Comparison of ENCODE assay signal across 13 cellular contexts in genomic region chr11:640021-640706, GRCh38. TPM values are rescaled to one million over a fixed set of nuclear protein-coding genes. Genes with fewer than 3 reads are reported as not detected.
A peak's percentile ranks its signal among the peaks of the same experiment; 100 is the strongest.
DNase-seq lines count a peak whose midpoint lies in the region; ATAC-seq, FAIRE-seq and TF ChIP-seq lines count a peak whose summit lies in the region.
"Had no signal": no experiment of that assay in that cellular context is flagged by ENCODE, and none has a peak within 500 bp of the region (broad histone marks: within the 10 kb centered on the region; RNA-seq: fewer than 3 reads in every experiment).

No MANE protein-coding gene starts in this region.

- no peak overlapping the region for H3K9ac ChIP-seq in H1 (replicated peaks in 1 of 4; ENCODE audit: extremely low read depth in 1 of 4, low read depth in 3 of 4, low read length in 3 of 4)

- peaks cover 21 to 47% (median 42%) of the 10 kb centered on the region in 4 experiments for H3K27me3 ChIP-seq in H1 (replicated peaks in 1 of 4; ENCODE audit: control insufficient read depth in 3 of 4, extremely low read depth in 1 of 4, insufficient read depth in 3 of 4, low read length in 3 of 4)

- no peak overlapping the region for H4K91ac ChIP-seq in H1 (replicated peaks; ENCODE audit: insufficient read length, low read length)

- H3K4me1 ChIP-seq in H1 (replicated peaks in 1 of 4; ENCODE audit: control insufficient read depth in 3 of 4, insufficient read depth in 4 of 4, low read length in 3 of 4) = peaks cover 0 to 30% (median 20%) of the 10 kb centered on the region in 4 experiments; a peak in 6 of 7 replicates

- H3K27me3 Mint-ChIP-seq in activated naive CD4-positive, alpha-beta T cell treated with anti-CD3 and anti-CD28 coated beads, Interleukin-2, amount 10 ng/mL, durations not matched to agents 7 days and 5 days = peaks cover 71% of the 10 kb centered on the region

- H3K27ac ChIP-seq in H1 (ENCODE audit: low read depth, low read length) = no peak overlapping the region
- H3K27ac ChIP-seq: upper lobe of left lung had no signal

- H3K4me3 Mint-ChIP-seq in activated naive CD4-positive, alpha-beta T cell treated with anti-CD3 and anti-CD28 coated beads, Interleukin-2, amount 10 ng/mL, durations not matched to agents 7 days and 5 days = no peak overlapping the region
- peak overlapping the region; percentile 34 for H3K4me3 Mint-ChIP-seq in stimulated activated effector memory CD8-positive, alpha-beta T cell treated with anti-CD3 and anti-CD28 coated beads, Interleukin-12 subunit alpha, Interleukin-12 subunit beta, amount 100 ng/mL, for 72 hours

- no peak overlapping the region for H2BK20ac ChIP-seq in H1 (ENCODE audit: low read length)

- peak overlapping the region in 2 of 4 experiments; percentile 36 to 60; a peak in 3 of 8 replicates for H3K4me3 ChIP-seq in H1 (ENCODE audit: extremely low read depth in 1 of 4, insufficient read depth in 2 of 4, low read depth in 3 of 4, low read length in 4 of 4)
- H3K4me3 ChIP-seq: upper lobe of left lung had no signal

- no peaks in the 10 kb centered on the region; a peak in 1 of 4 replicates for H3K9me3 ChIP-seq in H1 (ENCODE audit: insufficient read depth in 2 of 2, low read depth in 1 of 2, low read length in 1 of 2)
- H3K9me3 ChIP-seq: upper lobe of left lung had no signal

- no peak overlapping the region for H3K27ac Mint-ChIP-seq in activated naive CD4-positive, alpha-beta T cell treated with anti-CD3 and anti-CD28 coated beads, Interleukin-2, amount 10 ng/mL, durations not matched to agents 7 days and 5 days
- H3K27ac Mint-ChIP-seq in stimulated activated effector memory CD8-positive, alpha-beta T cell treated with anti-CD3 and anti-CD28 coated beads, Interleukin-12 subunit alpha, Interleukin-12 subunit beta, amount 100 ng/mL, for 72 hours = no peak overlapping the region

- peak overlapping the region; percentile 44 to 91 for H3K4me2 ChIP-seq in H1 (ENCODE audit: insufficient read depth in 1 of 2, low read depth in 2 of 2, low read length in 2 of 2)

- FAIRE-seq in H1 (lab: Jason Lieb, UNC) = no peak
- FAIRE-seq: colon, GM12892 had no signal

- H3K18ac ChIP-seq in H1 (ENCODE audit: extremely low read depth, low read length) = peak overlapping the region; percentile 60; the same call in 1 of the 2 replicates

- no peak overlapping the region for H2BK120ac ChIP-seq in H1 (replicated peaks; ENCODE audit: low read depth, low read length)

- H2AK5ac ChIP-seq in H1 (ENCODE audit: low read depth, low read length) = no peak overlapping the region

- peaks cover 0 to 3% (median 0%) of the 10 kb centered on the region in 4 experiments; a peak in 1 of 8 replicates for H3K36me3 ChIP-seq in H1 (ENCODE audit: control insufficient read depth in 2 of 4, insufficient read depth in 4 of 4, low read length in 3 of 4)

- DNase-seq in activated naive CD4-positive, alpha-beta T cell treated with anti-CD3 and anti-CD28 coated beads, Interleukin-2, amount 50 U/mL, for 16 hours = peak; percentile 23
- DNase-seq in activated naive CD4-positive, alpha-beta T cell treated with anti-CD3 and anti-CD28 coated beads, Interleukin-2, amount 10 ng/mL, durations not matched to agents 7 days and 5 days = no peak
- DNase-seq in H1 (ENCODE audit: low read depth in 1 of 2, low spot score in 2 of 2) (peak in 1 of 2 experiments; percentile 63), LoVo (ENCODE audit: low spot score) (no peak)
- DNase-seq in stimulated activated effector memory CD8-positive, alpha-beta T cell treated with anti-CD3 and anti-CD28 coated beads, Interleukin-12 subunit alpha, Interleukin-12 subunit beta, amount 100 ng/mL, for 72 hours (ENCODE audit: low spot score in 2 of 2) = no peak
- DNase-seq: activated CD4-positive, alpha-beta T cell treated with anti-CD3 and anti-CD28 coated beads, Interleukin-2, amount 50 U/mL, for 1 hour; NCI-H2081 treated with DMSO at 0.1 percent for 48 hours had no signal

- H3K79me2 ChIP-seq in H1 (ENCODE audit: control insufficient read depth in 1 of 2, insufficient read depth in 2 of 2, low read length in 2 of 2) = no peaks in the 10 kb centered on the region

- no peak overlapping the region for H3K56ac ChIP-seq in H1 (replicated peaks; ENCODE audit: insufficient read length, low read depth, low read length)

- H2BK15ac ChIP-seq in H1 (ENCODE audit: low read length) = no peak overlapping the region

- H3K4me1 Mint-ChIP-seq in activated naive CD4-positive, alpha-beta T cell treated with anti-CD3 and anti-CD28 coated beads, Interleukin-2, amount 10 ng/mL, durations not matched to agents 7 days and 5 days = peaks cover 14% of the 10 kb centered on the region
- peaks cover 13% of the 10 kb centered on the region for H3K4me1 Mint-ChIP-seq in stimulated activated effector memory CD8-positive, alpha-beta T cell treated with anti-CD3 and anti-CD28 coated beads, Interleukin-12 subunit alpha, Interleukin-12 subunit beta, amount 100 ng/mL, for 72 hours

- H3K9me3 Mint-ChIP-seq in activated naive CD4-positive, alpha-beta T cell treated with anti-CD3 and anti-CD28 coated beads, Interleukin-2, amount 10 ng/mL, durations not matched to agents 7 days and 5 days = no peaks in the 10 kb centered on the region
- H3K9me3 Mint-ChIP-seq in stimulated activated effector memory CD8-positive, alpha-beta T cell treated with anti-CD3 and anti-CD28 coated beads, Interleukin-12 subunit alpha, Interleukin-12 subunit beta, amount 100 ng/mL, for 72 hours = no peaks in the 10 kb centered on the region
- H3K9me3 Mint-ChIP-seq: activated naive CD4-positive, alpha-beta T cell treated with anti-CD3 and anti-CD28 coated beads, Interleukin-2, amount 50 U/mL, for 72 hours had no signal

- peaks cover 6% of the 10 kb centered on the region for H3K36me3 Mint-ChIP-seq in activated naive CD4-positive, alpha-beta T cell treated with anti-CD3 and anti-CD28 coated beads, Interleukin-2, amount 10 ng/mL, durations not matched to agents 7 days and 5 days
- H3K36me3 Mint-ChIP-seq in stimulated activated effector memory CD8-positive, alpha-beta T cell treated with anti-CD3 and anti-CD28 coated beads, Interleukin-12 subunit alpha, Interleukin-12 subunit beta, amount 100 ng/mL, for 72 hours = peaks cover 39% of the 10 kb centered on the region

- no peak overlapping the region for H2BK5ac ChIP-seq in H1 (ENCODE audit: low read depth, low read length)

- no peak overlapping the region for H3K14ac ChIP-seq in H1 (ENCODE audit: insufficient read length)

- TF ChIP-seq RAD21 in H1 (IDR thresholded peaks at IDR 0.05 in 1 of 2, conservative IDR thresholded peaks at IDR 0.05 in 1 of 2; ENCODE audit: low read depth in 2 of 2, low read length in 2 of 2) = no peak

- TF ChIP-seq EP300 in H1 (IDR thresholded peaks at IDR 0.05; ENCODE audit: borderline replicate concordance in 1 of 2, low read depth in 2 of 2, low read length in 2 of 2) = no peak

- CTCF ChIA-PET in activated naive CD4-positive, alpha-beta T cell treated with anti-CD3 and anti-CD28 coated beads, Interleukin-2, amount 10 ng/mL, durations not matched to agents 7 days and 5 days (lab: Charles Lee) = interaction anchor here (1.2 kb wide), 1 partner anchor 105 kb away, joined by 3 read pairs; the partner anchor contains the start of gene HRAS
- CTCF ChIA-PET in H1 (lab: Charles Lee; ENCODE audit: partially characterized antibody) = interaction anchor here (0.7 to 1.8 kb wide), 4 partner anchors 15 to 116 kb away, joined by 3 to 4 read pairs (median 3); no protein-coding TSS in a partner anchor

- ATAC-seq in stimulated activated effector memory CD8-positive, alpha-beta T cell treated with anti-CD3 and anti-CD28 coated beads, Interleukin-12 subunit alpha, Interleukin-12 subunit beta, amount 100 ng/mL, for 72 hours = no peak
- no peak for ATAC-seq in GM21367 (IDR thresholded peaks at IDR 0.05; ENCODE audit: unreplicated experiment)

- H4K5ac ChIP-seq in H1 (ENCODE audit: insufficient read length, low read depth, low read length) = no peak overlapping the region

- H3K4ac ChIP-seq in H1 (replicated peaks; ENCODE audit: insufficient read length, low read depth, low read length) = peak overlapping the region; percentile 53

- H3K23ac ChIP-seq in H1 (ENCODE audit: insufficient read length) = no peak overlapping the region

- H2AFZ ChIP-seq in H1 (ENCODE audit: low read length) = no peak overlapping the region

- H4K20me1 ChIP-seq in H1 (replicated peaks in 1 of 2; ENCODE audit: control insufficient read depth in 1 of 2, insufficient read depth in 2 of 2, low read length in 2 of 2) = peaks cover 0 to 5% of the 10 kb centered on the region in 2 experiments

- peaks cover 21% of the 10 kb centered on the region; the same call in 1 of the 2 replicates for H3K23me2 ChIP-seq in H1 (ENCODE audit: low read depth, low read length)

- H4K8ac ChIP-seq in H1 (ENCODE audit: extremely low read depth, insufficient read depth, low read length) = peak overlapping the region; percentile 57

- WGBS in H1 (ENCODE audit: extremely low coverage in 1 of 2, insufficient coverage in 1 of 2, insufficient read length in 1 of 2, insufficient replicate concordance in 2 of 2, low coverage in 1 of 2, low lambda C conversion rate in 2 of 2, missing lambda C conversion rate in 1 of 2), 2 experiments = 26% methylated on average over 34 of the region's 69 CpGs; no CpG with 5 or more reads in 1 of the 2 experiments

- no peak for TF ChIP-seq CTCF in H1 (IDR thresholded peaks at IDR 0.05; ENCODE audit: control extremely low read depth in 1 of 3, insufficient read depth in 1 of 3, low read depth in 1 of 3, low read length in 3 of 3)

- no peaks in the 10 kb centered on the region for H3K79me1 ChIP-seq in H1 (ENCODE audit: low read depth, low read length)

- TF ChIP-seq POLR2A in H1 (IDR thresholded peaks at IDR 0.05; ENCODE audit: control extremely low read depth in 1 of 2, low read depth in 2 of 2, low read length in 2 of 2) = no peak

- no peak overlapping the region; the same call in 1 of the 2 replicates for H2BK12ac ChIP-seq in H1 (ENCODE audit: low read depth, low read length)

- POLR2A ChIA-PET in H1 (lab: Charles Lee; ENCODE audit: partially characterized antibody) = interaction anchor here (1.1 to 2.7 kb wide), 11 partner anchors 11 to 149 kb away, joined by 3 to 10 read pairs (median 6); partner anchors contain the start of gene TALDO1

RNA-seq across cellular contexts. Expression of gene DRD4, which starts 3.1 kb away (rescaled TPM):
- total RNA-seq in H1 (2021; fragmentation: NEBNext Ultra II Directional; extraction: Animal tissue kit (Norgen Biotek cat#: 25700)) = 3.3 and 3.4 TPM in 2 replicates
- polyA plus RNA-seq in H1 (2011; rRNA removed) = 4.9 and 9.7 TPM in 2 replicates
- 3.9 TPM for polyA plus RNA-seq in H1 (2011; cell fraction: cytosol; rRNA removed)
- 9.1 TPM for polyA plus RNA-seq in H1 (2011; cell fraction: nucleus; rRNA removed)
- polyA plus RNA-seq in H1 (2012, experiment 1 of 2) = 4.0 to 10.3 TPM (median 9.2 TPM) in 4 replicates
- 9.1 TPM for polyA plus RNA-seq in H1 (2012, experiment 2 of 2)
- polyA plus RNA-seq in H1 (2013, experiment 1 of 2) = 2.9 TPM
- 2.8 TPM for polyA plus RNA-seq in H1 (2013, experiment 2 of 2)
- polyA minus RNA-seq in H1 (2011; rRNA and poly(A)+ RNA removed) = 0.20 and 0.85 TPM in 2 replicates
- 4.9 TPM for polyA minus RNA-seq in H1 (2011; cell fraction: cytosol; rRNA and poly(A)+ RNA removed)
- 3.4 TPM for polyA minus RNA-seq in H1 (2011; cell fraction: nucleus; rRNA and poly(A)+ RNA removed)
- total RNA-seq: skeletal muscle tissue had no signal

RNA-seq across cellular contexts. Expression of gene SCT, which starts 13.2 kb away (rescaled TPM):
- 2.0 and 2.2 TPM in 2 replicates for total RNA-seq in H1 (2021; fragmentation: NEBNext Ultra II Directional; extraction: Animal tissue kit (Norgen Biotek cat#: 25700))
- 1.7 and 3.7 TPM in 2 replicates for polyA plus RNA-seq in H1 (2011; rRNA removed)
- 1.3 TPM for polyA plus RNA-seq in H1 (2011; cell fraction: cytosol; rRNA removed)
- 3.1 TPM for polyA plus RNA-seq in H1 (2011; cell fraction: nucleus; rRNA removed)
- 1.0 to 2.0 TPM (median 1.5 TPM) in 3 of 4 replicates, not detected in the other for polyA plus RNA-seq in H1 (2012, experiment 1 of 2)
- not detected for polyA plus RNA-seq in H1 (2012, experiment 2 of 2)
- 1.2 TPM for polyA plus RNA-seq in H1 (2013, experiment 1 of 2)
- polyA plus RNA-seq in H1 (2013, experiment 2 of 2) = 1.4 TPM
- polyA minus RNA-seq in H1 (2011; rRNA and poly(A)+ RNA removed) = not detected in 2 replicates
- polyA minus RNA-seq in H1 (2011; cell fraction: cytosol; rRNA and poly(A)+ RNA removed) = not detected
- polyA minus RNA-seq in H1 (2011; cell fraction: nucleus; rRNA and poly(A)+ RNA removed) = not detected
- total RNA-seq: activated naive CD4-positive, alpha-beta T cell treated with anti-CD3 and anti-CD28 coated beads, Interleukin-2, amount 50 U/mL, for 72 hours had no signal

RNA-seq across cellular contexts. Expression of gene CDHR5, which starts 15.4 kb away (rescaled TPM):
- total RNA-seq in H1 (2021; fragmentation: NEBNext Ultra II Directional; extraction: Animal tissue kit (Norgen Biotek cat#: 25700)) = 0.11 TPM in 1 of 2 replicates, not detected in the other
- polyA plus RNA-seq in H1 (2011; rRNA removed) = 0.02 TPM in 1 of 2 replicates, not detected in the other
- 0.01 TPM for polyA plus RNA-seq in H1 (2011; cell fraction: cytosol; rRNA removed)
- 0.21 TPM for polyA plus RNA-seq in H1 (2011; cell fraction: nucleus; rRNA removed)
- 0.04 to 0.20 TPM (median 0.14 TPM) in 3 of 4 replicates, not detected in the other for polyA plus RNA-seq in H1 (2012, experiment 1 of 2)
- polyA plus RNA-seq in H1 (2012, experiment 2 of 2) = not detected
- polyA plus RNA-seq in H1 (2013, experiment 1 of 2) = 0.02 TPM
- polyA plus RNA-seq in H1 (2013, experiment 2 of 2) = not detected
- polyA minus RNA-seq in H1 (2011; rRNA and poly(A)+ RNA removed) = not detected in 2 replicates
- not detected for polyA minus RNA-seq in H1 (2011; cell fraction: cytosol; rRNA and poly(A)+ RNA removed)
- not detected for polyA minus RNA-seq in H1 (2011; cell fraction: nucleus; rRNA and poly(A)+ RNA removed)
- total RNA-seq: activated naive CD4-positive, alpha-beta T cell treated with anti-CD3 and anti-CD28 coated beads, Interleukin-2, amount 50 U/mL, for 72 hours had no signal

RNA-seq across cellular contexts. Expression of gene IRF7, which starts 24.4 kb away (rescaled TPM):
- total RNA-seq in H1 (2021; fragmentation: NEBNext Ultra II Directional; extraction: Animal tissue kit (Norgen Biotek cat#: 25700)) = 9.4 and 9.6 TPM in 2 replicates
- polyA plus RNA-seq in H1 (2011; rRNA removed) = 9.1 and 12.8 TPM in 2 replicates
- 7.8 TPM for polyA plus RNA-seq in H1 (2011; cell fraction: cytosol; rRNA removed)
- 27.9 TPM for polyA plus RNA-seq in H1 (2011; cell fraction: nucleus; rRNA removed)
- polyA plus RNA-seq in H1 (2012, experiment 1 of 2) = 3.5 to 9.8 TPM (median 8.6 TPM) in 4 replicates
- 5.0 TPM for polyA plus RNA-seq in H1 (2012, experiment 2 of 2)
- polyA plus RNA-seq in H1 (2013, experiment 1 of 2) = 4.5 TPM
- 3.8 TPM for polyA plus RNA-seq in H1 (2013, experiment 2 of 2)
- polyA minus RNA-seq in H1 (2011; rRNA and poly(A)+ RNA removed) = 3.3 and 4.2 TPM in 2 replicates
- 3.7 TPM for polyA minus RNA-seq in H1 (2011; cell fraction: cytosol; rRNA and poly(A)+ RNA removed)
- 27.8 TPM for polyA minus RNA-seq in H1 (2011; cell fraction: nucleus; rRNA and poly(A)+ RNA removed)

RNA-seq across cellular contexts. Expression of gene DEAF1, which starts 54.9 kb away (rescaled TPM):
- total RNA-seq in H1 (2021; fragmentation: NEBNext Ultra II Directional; extraction: Animal tissue kit (Norgen Biotek cat#: 25700)) = 53.7 and 58.4 TPM in 2 replicates
- 47.3 and 64.7 TPM in 2 replicates for polyA plus RNA-seq in H1 (2011; rRNA removed)
- polyA plus RNA-seq in H1 (2011; cell fraction: cytosol; rRNA removed) = 56.1 TPM
- 53.5 TPM for polyA plus RNA-seq in H1 (2011; cell fraction: nucleus; rRNA removed)
- polyA plus RNA-seq in H1 (2012, experiment 1 of 2) = 30.0 to 53.4 TPM (median 44.3 TPM) in 4 replicates
- polyA plus RNA-seq in H1 (2012, experiment 2 of 2) = 49.0 TPM
- polyA plus RNA-seq in H1 (2013, experiment 1 of 2) = 21.9 TPM
- polyA plus RNA-seq in H1 (2013, experiment 2 of 2) = 22.9 TPM
- polyA minus RNA-seq in H1 (2011; rRNA and poly(A)+ RNA removed) = 24.3 and 26.2 TPM in 2 replicates
- 30.0 TPM for polyA minus RNA-seq in H1 (2011; cell fraction: cytosol; rRNA and poly(A)+ RNA removed)
- polyA minus RNA-seq in H1 (2011; cell fraction: nucleus; rRNA and poly(A)+ RNA removed) = 31.6 TPM
